ENCODE assay signal across 27 cellular contexts in genomic region chr2:180048256-180048655, GRCh38.
"Had no signal": no experiment of that assay in that cellular context is flagged by ENCODE, and none has a peak within 500 bp of the region (broad histone marks: within the 10 kb centered on the region; RNA-seq: fewer than 3 reads in every experiment).

No MANE protein-coding gene starts in this region.

- H3K9me3 Mint-ChIP-seq: activated CD8-positive, alpha-beta T cell treated with anti-CD3 and anti-CD28 coated beads for 36 hours; activated T-cell treated with anti-CD3 and anti-CD28 coated beads, Interleukin-2, amount 50 U/mL, for 4 hours; activated T-helper 17 cell treated with anti-CD3 and anti-CD28 coated beads, Interleukin-2, amount 50 U/mL, for 72 hours; naive B cell; nephron progenitor cell; T-helper 1 cell treated with Interleukin-12 subunit alpha and Interleukin-12 subunit beta and Interleukin-4 antibody, amounts not matched to agents 30 μg/mL and 1 μg/mL, for 36 hours; WTC11 had no signal

- H3K4me3 Mint-ChIP-seq: activated CD8-positive, alpha-beta T cell treated with anti-CD3 and anti-CD28 coated beads for 36 hours; activated T-cell treated with anti-CD3 and anti-CD28 coated beads, Interleukin-2, amount 50 U/mL, for 4 hours; activated T-helper 17 cell treated with anti-CD3 and anti-CD28 coated beads, Interleukin-2, amount 50 U/mL, for 72 hours; mesothelial cell of epicardium; naive B cell; nephron progenitor cell; T-helper 1 cell treated with Interleukin-12 subunit alpha and Interleukin-12 subunit beta and Interleukin-4 antibody, amounts not matched to agents 30 μg/mL and 1 μg/mL, for 36 hours; WTC11 had no signal

- ATAC-seq: activated CD8-positive, alpha-beta T cell treated with anti-CD3 and anti-CD28 coated beads for 36 hours; activated T-cell treated with anti-CD3 and anti-CD28 coated beads, Interleukin-2, amount 50 U/mL, for 4 hours; activated T-helper 17 cell treated with anti-CD3 and anti-CD28 coated beads, Interleukin-2, amount 50 U/mL, for 72 hours; body of pancreas; gastroesophageal sphincter; left colon; sciatic nerve; upper lobe of right lung; WTC11 had no signal

- H3K4me3 ChIP-seq: body of pancreas, gastroesophageal sphincter, prostate gland, smooth muscle cell, suprapubic skin, tibial artery, upper lobe of right lung had no signal

- DNase-seq: activated CD4-positive, alpha-beta T cell treated with anti-CD3 and anti-CD28 coated beads, Interleukin-2, amount 50 U/mL, for 1 hour; activated CD8-positive, alpha-beta T cell treated with anti-CD3 and anti-CD28 coated beads for 36 hours; activated gamma-delta T cell treated with Interleukin-2 at 50 U/mL for 16 hours; activated naive CD4-positive, alpha-beta T cell treated with anti-CD3 and anti-CD28 coated beads, Interleukin-2, amount 50 U/mL, for 16 hours; activated T-cell treated with anti-CD3 and anti-CD28 coated beads, Interleukin-2, amount 50 U/mL, for 4 hours; amygdala; body of pancreas; head of caudate nucleus; hippocampal formation; left colon; naive B cell; nephron progenitor cell; retina; stimulated activated naive CD4-positive, alpha-beta T cell; SW 1271; T-helper 9 cell; tibial artery; upper lobe of right lung had no signal

- H3K4me1 Mint-ChIP-seq: activated T-helper 17 cell treated with anti-CD3 and anti-CD28 coated beads, Interleukin-2, amount 50 U/mL, for 72 hours; mesothelial cell of epicardium; naive B cell; nephron progenitor cell; WTC11 had no signal

- H3K36me3 Mint-ChIP-seq: mesothelial cell of epicardium, naive B cell, WTC11 had no signal

- H3K27ac Mint-ChIP-seq: activated CD8-positive, alpha-beta T cell treated with anti-CD3 and anti-CD28 coated beads for 36 hours; activated T-helper 17 cell treated with anti-CD3 and anti-CD28 coated beads, Interleukin-2, amount 50 U/mL, for 72 hours; mesothelial cell of epicardium; naive B cell; nephron progenitor cell; T-helper 1 cell treated with Interleukin-12 subunit alpha and Interleukin-12 subunit beta and Interleukin-4 antibody, amounts not matched to agents 30 μg/mL and 1 μg/mL, for 36 hours had no signal
